In genomic region chr2:146081459-146081858, GRCh38 we compare ENCODE assay signal across 26 cellular contexts.
"Had no signal": no experiment of that assay in that cellular context is flagged by ENCODE, and none has a peak within 500 bp of the region (broad histone marks: within the 10 kb centered on the region; RNA-seq: fewer than 3 reads in every experiment).

No MANE protein-coding gene starts in this region.

- DNase-seq: colonic mucosa; cortex of kidney; dermis blood vessel endothelial cell; dorsolateral prefrontal cortex; effector CD4-positive, alpha-beta T cell; effector CD8-positive, alpha-beta T cell; effector memory CD4-positive, alpha-beta T cell; effector memory CD8-positive, alpha-beta T cell; endodermal cell; erythroblast; esophagus squamous epithelium; foreskin fibroblast; foreskin keratinocyte; foreskin melanocyte; gastrocnemius medialis; glutamatergic neuron; head of caudate nucleus; heart left ventricle; heart right ventricle had no signal

- H3K9me3 ChIP-seq: colonic mucosa, esophagus squamous epithelium, gastrocnemius medialis, gastroesophageal sphincter had no signal

- H3K36me3 ChIP-seq: colonic mucosa, esophagus muscularis mucosa, esophagus squamous epithelium, gastrocnemius medialis, gastroesophageal sphincter, heart left ventricle, heart right ventricle had no signal

- H3K4me3 ChIP-seq: colonic mucosa, coronary artery, dorsolateral prefrontal cortex, esophagus muscularis mucosa, esophagus squamous epithelium, gastrocnemius medialis, gastroesophageal sphincter, heart left ventricle, heart right ventricle, hepatocyte had no signal

- H3K79me2 ChIP-seq: hepatocyte had no signal

- H3K27me3 ChIP-seq: colonic mucosa, dorsolateral prefrontal cortex, esophagus muscularis mucosa, esophagus squamous epithelium, gastrocnemius medialis, gastroesophageal sphincter, heart left ventricle, heart right ventricle, hepatocyte had no signal

- H3K27ac ChIP-seq: colonic mucosa, coronary artery, dorsolateral prefrontal cortex, epithelial cell of prostate, esophagus muscularis mucosa, esophagus squamous epithelium, foreskin keratinocyte, gastrocnemius medialis, gastroesophageal sphincter, heart left ventricle, heart right ventricle, hepatocyte had no signal

- H3K4me2 ChIP-seq: hepatocyte had no signal

- H2AFZ ChIP-seq: hepatocyte had no signal

- FAIRE-seq: endothelial cell of umbilical vein had no signal

- H3K4me1 ChIP-seq: colonic mucosa, esophagus muscularis mucosa, esophagus squamous epithelium, foreskin keratinocyte, gastrocnemius medialis, gastroesophageal sphincter, heart left ventricle, heart right ventricle had no signal

- ATAC-seq: effector memory CD8-positive, alpha-beta T cell; esophagus mucosa; foreskin keratinocyte; gastrocnemius medialis; gastroesophageal sphincter; heart left ventricle; heart right ventricle had no signal
